2 cellular contexts compared by ENCODE assay signal in genomic region chr1:164560504-164560903, GRCh38.
TF ChIP-seq lines count a peak whose summit lies in the region.

No MANE protein-coding gene starts in this region.

TF ChIP-seq in liver, 16 proteins besides CTCF, POLR2A, EP300 and RAD21 (continued from another document):
- peak; percentile 78 for TF ChIP-seq REST (IDR thresholded peaks at IDR 0.05)

TF ChIP-seq in HepG2, 621 proteins besides CTCF, POLR2A, EP300 and RAD21 (continued from another document):
- no peak for TF ChIP-seq HNF1A (IDR thresholded peaks at IDR 0.05; ENCODE audit: low read depth)
- no peak for TF ChIP-seq HNF1A (CRISPR knock-in tag; IDR thresholded peaks at IDR 0.05; ENCODE audit: borderline replicate concordance)
- no peak for TF ChIP-seq ZNF580 (CRISPR knock-in tag; IDR thresholded peaks at IDR 0.05; ENCODE audit: borderline replicate concordance, low read depth)
- TF ChIP-seq HOXA7 (CRISPR knock-in tag; IDR thresholded peaks at IDR 0.05), result no peak
- no peak for TF ChIP-seq MTA3 (CRISPR knock-in tag; IDR thresholded peaks at IDR 0.05)
- TF ChIP-seq ASH2L (IDR thresholded peaks at IDR 0.05; ENCODE audit: insufficient read length, low read depth, low read length), result no peak
- TF ChIP-seq HOXA5 (CRISPR knock-in tag; IDR thresholded peaks at IDR 0.05), result no peak
- TF ChIP-seq CEBPB (IDR thresholded peaks at IDR 0.05; ENCODE audit: borderline replicate concordance, low read depth, low read length), result no peak
- no peak for TF ChIP-seq FOSL1 (CRISPR knock-in tag; IDR thresholded peaks at IDR 0.05; ENCODE audit: borderline replicate concordance)
- no peak for TF ChIP-seq ZNF264 (CRISPR knock-in tag; IDR thresholded peaks at IDR 0.05)
